ENCODE assay signal across 8 cellular contexts in the genomic region with DNA sequence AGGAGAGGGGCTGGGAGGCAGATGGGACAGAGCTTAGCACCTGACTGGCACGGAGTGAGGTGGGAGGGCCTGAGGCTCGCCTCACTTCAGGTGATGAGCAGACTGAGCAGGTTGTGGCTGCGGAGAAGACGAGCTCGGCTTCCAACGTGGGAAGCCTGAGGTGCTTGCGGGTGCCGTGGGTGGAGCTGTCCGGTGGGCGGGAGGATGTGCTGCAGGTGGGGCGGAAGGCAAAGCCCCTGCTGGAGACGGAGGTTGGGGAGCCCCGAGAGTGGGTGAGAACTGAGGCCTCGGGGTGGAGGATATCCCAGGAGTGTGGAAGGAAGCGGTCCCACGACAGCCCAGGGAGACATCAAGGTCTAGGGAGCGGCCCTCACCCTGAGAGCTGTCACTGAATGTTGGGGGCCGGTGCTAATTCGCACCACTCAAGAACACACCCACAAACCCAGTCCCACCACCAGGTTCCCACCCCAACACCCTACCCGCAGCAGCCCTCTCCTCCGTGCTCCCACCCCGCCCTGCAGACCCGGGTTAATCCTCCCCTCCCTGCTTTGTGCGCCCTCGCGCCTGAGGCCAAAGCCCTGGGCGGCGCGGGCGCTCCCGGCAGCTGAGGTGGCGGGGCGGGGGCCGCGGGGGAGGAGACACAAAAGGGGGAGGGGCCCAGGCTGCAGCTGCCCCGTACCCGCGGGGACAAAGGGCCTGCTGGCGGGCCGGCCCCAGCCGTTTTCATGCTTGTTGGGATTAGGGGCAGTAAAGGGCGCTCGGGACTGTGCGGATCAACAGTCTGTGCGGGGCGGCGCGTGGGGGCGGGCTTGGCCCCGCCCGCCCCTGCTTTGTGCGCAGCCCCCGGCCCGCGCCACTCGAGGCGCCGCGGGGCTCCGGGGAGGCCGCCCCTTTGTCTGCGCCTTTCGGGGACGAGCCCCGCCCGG. TPM values are rescaled to one million over a fixed set of nuclear protein-coding genes. Genes with fewer than 3 reads are reported as not detected.
DNase-seq lines count a peak whose midpoint lies in the region; ATAC-seq, FAIRE-seq and TF ChIP-seq lines count a peak whose summit lies in the region.

No MANE protein-coding gene starts in this region.

- no peaks in the 10 kb centered on the region for H3K36me3 ChIP-seq in cardiac muscle cell
- H3K36me3 ChIP-seq in prostate gland, result no peaks in the 10 kb centered on the region

- 8% methylated on average over 34 of the region's 66 CpGs for WGBS in prostate gland

- intact Hi-C loops in prostate gland (cut with DNase I), result no loop called here

- peaks cover 68% of the 10 kb centered on the region for H3K27me3 ChIP-seq in cardiac muscle cell
- no peaks in the 10 kb centered on the region for H3K27me3 ChIP-seq in prostate gland (replicated peaks; ENCODE audit: insufficient read depth)

- H3K9me3 ChIP-seq in cardiac muscle cell (ENCODE audit: low read depth) (no peaks in the 10 kb centered on the region), prostate gland (no peaks in the 10 kb centered on the region)

- TF ChIP-seq POLR2A in GM12892 (IDR thresholded peaks at IDR 0.05; ENCODE audit: low read depth, low read length), result no peak
- no peak for TF ChIP-seq POLR2A in prostate gland (IDR thresholded peaks at IDR 0.05)

- ATAC-seq in HG02623 (IDR thresholded peaks at IDR 0.05; ENCODE audit: unreplicated experiment) (no peak), GM19452 (IDR thresholded peaks at IDR 0.05; ENCODE audit: unreplicated experiment) (no peak), GM21786 (IDR thresholded peaks at IDR 0.05; ENCODE audit: unreplicated experiment) (no peak)

- H3K4me3 ChIP-seq in cardiac muscle cell (peak overlapping the region; percentile 46), prostate gland (peak overlapping the region; percentile 27 to 44)

- no peak for FAIRE-seq in GM12892 (lab: Jason Lieb, UNC)

- H3K4me1 ChIP-seq in cardiac muscle cell (ENCODE audit: low read depth), result no peaks in the 10 kb centered on the region
- H3K4me1 ChIP-seq in prostate gland (replicated peaks), result no peaks in the 10 kb centered on the region

- H3K27ac ChIP-seq in cardiac muscle cell (no peak overlapping the region), prostate gland (no peak overlapping the region)

- DNase-seq in GM12892 (ENCODE audit: insufficient read length) (peak; percentile 45), NCI-H69 (lab: John Stamatoyannopoulos, UW) (peak; percentile 76), cardiac muscle cell (ENCODE audit: low read depth in 1 of 2, low spot score in 1 of 2) (peak; percentile 13 to 42), prostate gland (ENCODE audit: low spot score) (no peak)
- peak; percentile 13 for DNase-seq in activated gamma-delta T cell treated with anti-CD3 and anti-CD28 coated beads, Interleukin-2, amount 50 U/mL, for 16 hours (ENCODE audit: low read depth)

- TF ChIP-seq CTCF in cardiac muscle cell (IDR thresholded peaks at IDR 0.05; ENCODE audit: low read depth, low read length), result no peak
- no peak for TF ChIP-seq CTCF in prostate gland (IDR thresholded peaks at IDR 0.05)

RNA-seq across cellular contexts. Expression of a gene that starts 11.2 kb away (rescaled TPM):
- polyA plus RNA-seq in GM12892 (2012; ENCODE audit: missing spikeins), result 6.9 TPM
- total RNA-seq in cardiac muscle cell (1.3 and 1.8 TPM in 2 replicates), prostate gland (10 to 100 TPM; 10.1 to 12.9 TPM)
- polyA plus RNA-seq in cardiac muscle cell, result 1.0 and 1.7 TPM in 2 replicates
